In the genomic region with DNA sequence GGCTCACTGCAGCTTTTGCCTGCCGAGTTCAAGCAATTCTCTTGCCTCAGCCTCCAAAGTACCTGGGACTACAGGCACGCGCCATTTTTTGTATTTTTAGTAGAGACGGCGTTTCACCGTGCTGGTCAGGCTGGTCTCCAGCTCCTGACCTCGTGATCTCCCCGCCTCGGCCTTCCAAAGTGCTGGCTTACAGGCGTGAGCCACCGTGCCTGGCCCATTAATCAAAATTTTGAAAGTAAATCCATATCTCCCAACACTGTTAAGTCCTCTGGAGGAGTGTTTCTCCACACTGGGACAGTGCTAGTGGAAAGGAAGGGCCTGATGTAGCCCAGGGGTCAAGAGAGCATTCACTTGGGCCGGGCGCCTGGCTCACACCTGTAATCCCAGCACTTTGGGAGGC, we compare ENCODE assay signal across 9 cellular contexts.
"Had no signal": no experiment of that assay in that cellular context is flagged by ENCODE, and none has a peak within 500 bp of the region (broad histone marks: within the 10 kb centered on the region; RNA-seq: fewer than 3 reads in every experiment).

No MANE protein-coding gene starts in this region.

- ATAC-seq: HCT116, HepG2 had no signal

- H3K9ac ChIP-seq: GM23248 had no signal

- H3K36me3 Mint-ChIP-seq: IgD-negative memory B cell had no signal

- H3K27me3 Mint-ChIP-seq: IgD-negative memory B cell had no signal

- H3K4me1 ChIP-seq: HAP-1 had no signal

- H3K9me3 ChIP-seq: HAP-1 had no signal

- H3K4me1 Mint-ChIP-seq: IgD-negative memory B cell had no signal

- H3K36me3 ChIP-seq: HAP-1 had no signal

- H2AFZ ChIP-seq: GM23248 had no signal

- H3K27ac ChIP-seq: GM23248, HL-60 had no signal

- H3K27ac Mint-ChIP-seq: HFFc6, IgD-negative memory B cell had no signal

- DNase-seq: GM23248, GOT3, H7, HFFc6 had no signal

- H3K4me3 Mint-ChIP-seq: HFFc6, IgD-negative memory B cell had no signal

- H3K4me3 ChIP-seq: GM23248, HAP-1 had no signal
